8 cellular contexts compared by ENCODE assay signal in genomic region chr6:119078449-119079287, GRCh38. TPM values are rescaled to one million over a fixed set of nuclear protein-coding genes. Genes with fewer than 3 reads are reported as not detected.
DNase-seq lines count a peak whose midpoint lies in the region; ATAC-seq and TF ChIP-seq lines count a peak whose summit lies in the region.

Gene FAM184A, minus strand, starts transcription at chr6:119078664. Its CDS starts 365 bp downstream, at chr6:119078299.

- H3K27me3 Mint-ChIP-seq in activated T-helper 2 cell treated with anti-CD3 and anti-CD28 coated beads, Interferon-gamma antibody, Interleukin-2, Interleukin-4, amounts not matched to agents 10 μg/mL and 5 μg/mL and 100 μg/mL, durations not matched to agents 14 hours and 24 hours and 36 hours (ENCODE audit: low read depth): peaks cover 8% of the 10 kb centered on the region
- peaks cover 32% of the 10 kb centered on the region for H3K27me3 Mint-ChIP-seq in nephron (ENCODE audit: low read depth)
- H3K27me3 Mint-ChIP-seq in stimulated activated naive CD8-positive, alpha-beta T cell treated with anti-CD3 and anti-CD28 coated beads, Interleukin-15, Interleukin-2, amounts not matched to agents 100 ng/mL and 50 ng/mL, for 24 hours: peaks cover 27% of the 10 kb centered on the region

- H3K4me3 ChIP-seq in Peyer's patch (peak within 1 kb of the TSS; percentile 67 to 95 (median 78)), fibroblast of pulmonary artery (replicated peaks; ENCODE audit: low read depth, low read length) (peak within 1 kb of the TSS; percentile 61)

- H3K36me3 Mint-ChIP-seq in activated T-helper 2 cell treated with anti-CD3 and anti-CD28 coated beads, Interferon-gamma antibody, Interleukin-2, Interleukin-4, amounts not matched to agents 10 μg/mL and 5 μg/mL and 100 μg/mL, durations not matched to agents 14 hours and 24 hours and 36 hours (ENCODE audit: low read depth): peaks cover 7% of the 10 kb centered on the region
- H3K36me3 Mint-ChIP-seq in nephron (ENCODE audit: low read depth): no peaks in the 10 kb centered on the region
- peaks cover 5% of the 10 kb centered on the region for H3K36me3 Mint-ChIP-seq in stimulated activated naive CD8-positive, alpha-beta T cell treated with anti-CD3 and anti-CD28 coated beads, Interleukin-15, Interleukin-2, amounts not matched to agents 100 ng/mL and 50 ng/mL, for 24 hours (ENCODE audit: low read depth)

- peak within 1 kb of the TSS; percentile 69 for H3K27ac Mint-ChIP-seq in activated T-helper 2 cell treated with anti-CD3 and anti-CD28 coated beads, Interferon-gamma antibody, Interleukin-2, Interleukin-4, amounts not matched to agents 10 μg/mL and 5 μg/mL and 100 μg/mL, durations not matched to agents 14 hours and 24 hours and 36 hours
- H3K27ac Mint-ChIP-seq in nephron: peak within 1 kb of the TSS; percentile 44 to 61 (median 54)
- H3K27ac Mint-ChIP-seq in stimulated activated naive CD8-positive, alpha-beta T cell treated with anti-CD3 and anti-CD28 coated beads, Interleukin-15, Interleukin-2, amounts not matched to agents 100 ng/mL and 50 ng/mL, for 24 hours: peak within 1 kb of the TSS; percentile 90

- no peak for TF ChIP-seq POLR2A in Peyer's patch (IDR thresholded peaks at IDR 0.05)

- peaks cover 0 to 7% (median 3%) of the 10 kb centered on the region in 4 donors for H3K4me1 ChIP-seq in Peyer's patch

- peaks cover 10% of the 10 kb centered on the region for H3K9me3 Mint-ChIP-seq in activated T-helper 2 cell treated with anti-CD3 and anti-CD28 coated beads, Interferon-gamma antibody, Interleukin-2, Interleukin-4, amounts not matched to agents 10 μg/mL and 5 μg/mL and 100 μg/mL, durations not matched to agents 14 hours and 24 hours and 36 hours
- peaks cover 12% of the 10 kb centered on the region for H3K9me3 Mint-ChIP-seq in nephron
- H3K9me3 Mint-ChIP-seq in stimulated activated naive CD8-positive, alpha-beta T cell treated with anti-CD3 and anti-CD28 coated beads, Interleukin-15, Interleukin-2, amounts not matched to agents 100 ng/mL and 50 ng/mL, for 24 hours: peaks cover 17% of the 10 kb centered on the region

- H3K27me3 ChIP-seq in Peyer's patch: no peaks in the 10 kb centered on the region

- TF ChIP-seq CTCF in Peyer's patch (IDR thresholded peaks at IDR 0.05) (peak in 5 of 6 experiments; percentile 17 to 70 (median 57)), fibroblast of pulmonary artery (IDR thresholded peaks at IDR 0.05; ENCODE audit: low read length, missing control alignments) (no peak), nephron (IDR thresholded peaks at IDR 0.05; ENCODE audit: unreplicated experiment in 3 of 3) (peak; percentile 38 to 53 (median 43))

- peak; percentile 56 for ATAC-seq in GM21423 (IDR thresholded peaks at IDR 0.05; ENCODE audit: unreplicated experiment)

- DNase-seq in COLO668 (lab: John Stamatoyannopoulos, UW; ENCODE audit: unreplicated experiment) (peak; percentile 65), HUDEP-2 (lab: John Stamatoyannopoulos, UW; ENCODE audit: unreplicated experiment in 76 of 76) (peak in 52 of 76 experiments; percentile 8 to 66 (median 42)), Peyer's patch (peak; percentile 38 to 80 (median 77)), fibroblast of pulmonary artery (ENCODE audit: low read depth) (peak; percentile 53)
- DNase-seq in activated T-helper 2 cell treated with anti-CD3 and anti-CD28 coated beads, Interferon-gamma antibody, Interleukin-2, Interleukin-4, amounts not matched to agents 10 μg/mL and 5 μg/mL and 100 μg/mL, durations not matched to agents 14 hours and 24 hours and 36 hours (ENCODE audit: low spot score): peak; percentile 67

- H3K27ac ChIP-seq in Peyer's patch: peak within 1 kb of the TSS; percentile 30 to 60 (median 50)

- H3K36me3 ChIP-seq in Peyer's patch: no peaks in the 10 kb centered on the region

- intact Hi-C loops in activated T-helper 2 cell treated with anti-CD3 and anti-CD28 coated beads, Interferon-gamma antibody, Interleukin-2, Interleukin-4, amounts not matched to agents 10 μg/mL and 5 μg/mL and 100 μg/mL, durations not matched to agents 14 hours and 24 hours and 36 hours (cut with micrococcal nuclease): loop anchor here (1.0 to 5.0 kb wide), 5 partner anchors 36 to 1476 kb away; partner anchors contain the start of genes GOPC and MCM9

- H3K4me1 Mint-ChIP-seq in activated T-helper 2 cell treated with anti-CD3 and anti-CD28 coated beads, Interferon-gamma antibody, Interleukin-2, Interleukin-4, amounts not matched to agents 10 μg/mL and 5 μg/mL and 100 μg/mL, durations not matched to agents 14 hours and 24 hours and 36 hours (ENCODE audit: low read depth): peaks cover 28% of the 10 kb centered on the region
- H3K4me1 Mint-ChIP-seq in nephron: peaks cover 14% of the 10 kb centered on the region
- H3K4me1 Mint-ChIP-seq in stimulated activated naive CD8-positive, alpha-beta T cell treated with anti-CD3 and anti-CD28 coated beads, Interleukin-15, Interleukin-2, amounts not matched to agents 100 ng/mL and 50 ng/mL, for 24 hours (ENCODE audit: low read depth): peaks cover 33% of the 10 kb centered on the region

- peaks cover 0 to 5% (median 1%) of the 10 kb centered on the region in 4 donors for H3K9me3 ChIP-seq in Peyer's patch

- peak within 1 kb of the TSS; percentile 89 for H3K4me3 Mint-ChIP-seq in activated T-helper 2 cell treated with anti-CD3 and anti-CD28 coated beads, Interferon-gamma antibody, Interleukin-2, Interleukin-4, amounts not matched to agents 10 μg/mL and 5 μg/mL and 100 μg/mL, durations not matched to agents 14 hours and 24 hours and 36 hours (ENCODE audit: low read depth)
- peak within 1 kb of the TSS; percentile 95 to 97 (median 96) for H3K4me3 Mint-ChIP-seq in nephron
- peak within 1 kb of the TSS; percentile 92 for H3K4me3 Mint-ChIP-seq in stimulated activated naive CD8-positive, alpha-beta T cell treated with anti-CD3 and anti-CD28 coated beads, Interleukin-15, Interleukin-2, amounts not matched to agents 100 ng/mL and 50 ng/mL, for 24 hours

RNA-seq across cellular contexts. Expression of gene FAM184A, which starts in this region (rescaled TPM):
- 10 to 100 TPM in 2 of 4 donors, 1 to 10 TPM in 2; 2.7 to 11.9 (median 8.8) TPM for total RNA-seq in Peyer's patch
- 2.6 and 2.9 TPM in 2 replicates for total RNA-seq in activated T-helper 2 cell treated with anti-CD3 and anti-CD28 coated beads, Interferon-gamma antibody, Interleukin-2, Interleukin-4, amounts not matched to agents 10 μg/mL and 5 μg/mL and 100 μg/mL, durations not matched to agents 14 hours and 24 hours and 36 hours

Comparison
In these comparisons a context has a peak if more than half of its experiments do, and no peak if none do; other contexts are left out.
1. Peak in every context shown above with its lines: DNase-seq, ATAC-seq, H3K4me3 ChIP-seq and H3K27ac ChIP-seq.